Comparison of ENCODE assay signal across 8 cellular contexts in the genomic region with DNA sequence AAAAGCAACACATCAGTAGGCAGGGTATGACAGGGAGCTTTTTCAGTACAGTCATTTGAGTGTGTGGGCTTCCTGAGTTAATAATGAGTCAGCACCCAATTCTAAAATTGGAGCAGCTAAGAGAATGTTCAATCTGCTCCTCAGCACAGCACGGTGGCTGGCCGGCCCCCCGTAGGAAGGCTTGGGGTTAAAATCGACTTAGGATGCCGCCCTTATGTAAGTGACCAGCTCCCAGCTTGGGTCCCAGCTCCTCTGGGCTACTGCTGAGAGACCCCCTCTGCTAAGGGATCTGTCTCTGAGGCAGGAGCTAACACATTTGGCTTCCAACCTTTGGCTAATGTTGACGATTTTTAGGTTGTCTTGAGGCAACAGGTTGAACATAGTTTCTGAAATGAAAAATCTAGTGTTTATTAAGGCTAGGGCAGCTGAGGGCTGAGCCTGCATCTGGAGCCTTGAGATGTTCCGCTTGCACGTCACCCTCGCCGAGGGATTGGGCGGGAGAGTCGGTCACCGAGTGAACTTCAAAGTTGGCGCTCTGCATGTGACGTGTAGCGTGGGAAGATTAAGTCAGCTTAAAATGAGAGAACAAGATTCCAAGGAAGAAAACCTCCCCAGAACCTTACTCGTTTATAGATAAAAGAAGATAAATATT.
DNase-seq lines count a peak whose midpoint lies in the region; ATAC-seq and TF ChIP-seq lines count a peak whose summit lies in the region.
"Not testable (repeated sequence)": the region's sequence is repeated elsewhere in the genome, so short reads cannot be mapped to it uniquely, and the experiment has no call there.

No MANE protein-coding gene starts in this region.

- H3K27ac Mint-ChIP-seq in activated naive CD4-positive, alpha-beta T cell treated with anti-CD3 and anti-CD28 coated beads, Interleukin-2, amount 10 ng/mL, durations not matched to agents 7 days and 5 days, result peak overlapping the region; percentile 89
- H3K27ac Mint-ChIP-seq in natural killer cell, result peak overlapping the region; percentile 76 to 82

- H3K9me3 ChIP-seq in RWPE2 (ENCODE audit: severe bottlenecking); upper lobe of right lung: not testable (repeated sequence)

- H3K27ac ChIP-seq in RWPE2 (ENCODE audit: poor library complexity, severe bottlenecking) (peak overlapping the region; percentile 61), upper lobe of right lung (peak overlapping the region; percentile 42)

- not testable (repeated sequence) for H3K36me3 Mint-ChIP-seq in activated naive CD4-positive, alpha-beta T cell treated with anti-CD3 and anti-CD28 coated beads, Interleukin-2, amount 10 ng/mL, durations not matched to agents 7 days and 5 days; natural killer cell

- H3K4me1 Mint-ChIP-seq in activated naive CD4-positive, alpha-beta T cell treated with anti-CD3 and anti-CD28 coated beads, Interleukin-2, amount 10 ng/mL, durations not matched to agents 7 days and 5 days, result peaks cover 29% of the 10 kb centered on the region
- not testable (repeated sequence) for H3K4me1 Mint-ChIP-seq in natural killer cell

- not testable (repeated sequence) for H3K4me1 ChIP-seq in RWPE2 (ENCODE audit: insufficient read depth, poor library complexity, severe bottlenecking)
- H3K4me1 ChIP-seq in upper lobe of right lung, result peaks cover 11% of the 10 kb centered on the region

- H3K4me3 ChIP-seq in RWPE2 (ENCODE audit: severe bottlenecking) (peak overlapping the region; percentile 35), fibroblast of pulmonary artery (replicated peaks; ENCODE audit: low read depth, low read length) (peak overlapping the region; percentile 60), upper lobe of right lung (peak overlapping the region; percentile 40)

- H3K4me3 Mint-ChIP-seq in activated naive CD4-positive, alpha-beta T cell treated with anti-CD3 and anti-CD28 coated beads, Interleukin-2, amount 10 ng/mL, durations not matched to agents 7 days and 5 days, result peak overlapping the region; percentile 74
- H3K4me3 Mint-ChIP-seq in natural killer cell, result peak overlapping the region; percentile 88

- CTCF ChIA-PET in activated naive CD4-positive, alpha-beta T cell treated with anti-CD3 and anti-CD28 coated beads, Interleukin-2, amount 10 ng/mL, durations not matched to agents 7 days and 5 days (lab: Charles Lee), result not testable (repeated sequence)

- not testable (repeated sequence) for DNase-seq in RWPE2 (ENCODE audit: low spot score); activated naive CD4-positive, alpha-beta T cell treated with anti-CD3 and anti-CD28 coated beads, Interleukin-2, amount 10 ng/mL, durations not matched to agents 7 days and 5 days; natural killer cell; upper lobe of right lung
- DNase-seq in fibroblast of pulmonary artery (ENCODE audit: low read depth), result peak; percentile 41

- TF ChIP-seq CTCF in RWPE2 (IDR thresholded peaks at IDR 0.05; ENCODE audit: poor library complexity, severe bottlenecking); fibroblast of pulmonary artery (IDR thresholded peaks at IDR 0.05; ENCODE audit: low read length, missing control alignments); natural killer cell (IDR thresholded peaks at IDR 0.05); upper lobe of right lung (IDR thresholded peaks at IDR 0.05): not testable (repeated sequence)

- not testable (repeated sequence) for H3K9me3 Mint-ChIP-seq in activated naive CD4-positive, alpha-beta T cell treated with anti-CD3 and anti-CD28 coated beads, Interleukin-2, amount 10 ng/mL, durations not matched to agents 7 days and 5 days; natural killer cell

- H3K36me3 ChIP-seq in RWPE2 (ENCODE audit: low read depth); upper lobe of right lung: not testable (repeated sequence)

- H3K27me3 ChIP-seq in RWPE2 (ENCODE audit: insufficient read depth, poor library complexity, severe bottlenecking); upper lobe of right lung: not testable (repeated sequence)

- intact Hi-C loops in natural killer cell (cut with micrococcal nuclease); upper lobe of right lung (cut with DNase I): not testable (repeated sequence)

- ATAC-seq in GM18508 (IDR thresholded peaks at IDR 0.05; ENCODE audit: insufficient read depth, unreplicated experiment), result peak; percentile 63
- peak; percentile 74 for ATAC-seq in GM21825 (IDR thresholded peaks at IDR 0.05; ENCODE audit: unreplicated experiment)
- peak; percentile 87 for ATAC-seq in HG03354 (IDR thresholded peaks at IDR 0.05; ENCODE audit: poor library complexity, severe bottlenecking, unreplicated experiment)
- peak; percentile 16; the same call in 2 of the 3 replicates for ATAC-seq in RWPE2 (ENCODE audit: low read depth)
- ATAC-seq in natural killer cell, result peak; percentile 62 to 71 (median 70)
- peak; percentile 32 for ATAC-seq in upper lobe of right lung

- not testable (repeated sequence) for H3K27me3 Mint-ChIP-seq in activated naive CD4-positive, alpha-beta T cell treated with anti-CD3 and anti-CD28 coated beads, Interleukin-2, amount 10 ng/mL, durations not matched to agents 7 days and 5 days; natural killer cell (ENCODE audit: low read depth in 2 of 2)

Comparison
In these comparisons a context has a peak if more than half of its experiments do, and no peak if none do; other contexts are left out.
1. ATAC-seq: peak in every context shown above with its lines; median percentile 87 in HG03354; 74 in GM21825; 70 in natural killer cell; 63 in GM18508; 32 in upper lobe of right lung; 16 in RWPE2.